In the genomic region with DNA sequence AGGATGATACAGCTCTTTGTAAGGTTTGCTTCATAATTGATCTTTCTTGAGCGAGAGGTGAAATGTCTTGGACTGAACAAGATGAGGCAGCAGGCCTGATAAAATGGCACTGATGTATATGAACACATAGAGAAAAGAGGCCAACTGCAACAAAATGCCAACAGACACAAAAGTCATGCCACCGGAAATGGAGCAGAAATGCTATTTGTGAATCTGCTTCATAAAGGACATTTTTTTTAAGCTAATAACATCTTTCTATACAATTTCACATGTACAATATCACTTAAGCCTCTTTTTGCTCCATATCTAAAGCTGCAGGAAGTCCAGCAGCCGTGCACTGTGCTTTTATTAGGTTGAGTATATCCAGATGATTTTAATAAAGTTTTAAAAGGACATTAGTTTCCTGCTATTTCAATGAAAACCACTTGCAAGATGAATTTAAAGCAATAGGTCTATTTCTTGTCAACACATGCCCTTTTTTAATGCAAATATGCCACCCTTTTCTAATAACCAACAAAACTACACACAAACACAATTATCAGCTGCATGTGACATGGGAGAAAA, we compare ENCODE assay signal across 27 cellular contexts.
"Had no signal": no experiment of that assay in that cellular context is flagged by ENCODE, and none has a peak within 500 bp of the region (broad histone marks: within the 10 kb centered on the region; RNA-seq: fewer than 3 reads in every experiment).

No MANE protein-coding gene starts in this region.

- H3K27ac ChIP-seq: left ventricle myocardium inferior, pancreas, prostate gland, skin epidermis, tibial nerve, uterus had no signal

- H3K27ac Mint-ChIP-seq: naive thymus-derived CD4-positive, alpha-beta T cell; natural killer cell treated with Interleukin-12 subunit alpha and Interleukin-12 subunit beta and Interleukin-15 and Interleukin-18, amount 100 ng/mL, for 72 hours; stimulated activated memory B cell treated with anti-CD40 and anti-IgM and Interleukin-4, amounts not matched to agents 10 μg/mL and 1 μg/mL and 100 μg/mL, for 72 hours; stimulated activated naive CD8-positive, alpha-beta T cell treated with anti-CD3 and anti-CD28 coated beads, Interleukin-15, amount 100 ng/mL, for 72 hours; type B pancreatic cell had no signal

- H3K4me1 ChIP-seq: left ventricle myocardium inferior, pancreas, prostate gland, uterus had no signal

- H3K4me1 Mint-ChIP-seq: naive thymus-derived CD4-positive, alpha-beta T cell; stimulated activated memory B cell treated with anti-CD40 and anti-IgM and Interleukin-4, amounts not matched to agents 10 μg/mL and 1 μg/mL and 100 μg/mL, for 72 hours; stimulated activated naive CD8-positive, alpha-beta T cell treated with anti-CD3 and anti-CD28 coated beads, Interleukin-15, amount 100 ng/mL, for 72 hours had no signal

- H3K36me3 ChIP-seq: left ventricle myocardium inferior, pancreas, prostate gland, tibial nerve, uterus had no signal

- H3K4me3 Mint-ChIP-seq: naive thymus-derived CD4-positive, alpha-beta T cell; natural killer cell treated with Interleukin-12 subunit alpha and Interleukin-12 subunit beta and Interleukin-15 and Interleukin-18, amount 100 ng/mL, for 72 hours; neural crest cell; stimulated activated memory B cell treated with anti-CD40 and anti-IgM and Interleukin-4, amounts not matched to agents 10 μg/mL and 1 μg/mL and 100 μg/mL, for 72 hours; stimulated activated naive CD8-positive, alpha-beta T cell treated with anti-CD3 and anti-CD28 coated beads, Interleukin-15, amount 100 ng/mL, for 72 hours; type B pancreatic cell had no signal

- H3K9me3 Mint-ChIP-seq: type B pancreatic cell had no signal

- H3K27me3 Mint-ChIP-seq: natural killer cell treated with Interleukin-12 subunit alpha and Interleukin-12 subunit beta and Interleukin-15 and Interleukin-18, amount 100 ng/mL, for 72 hours; stimulated activated memory B cell treated with anti-CD40 and anti-IgM and Interleukin-4, amounts not matched to agents 10 μg/mL and 1 μg/mL and 100 μg/mL, for 72 hours; stimulated activated naive CD8-positive, alpha-beta T cell treated with anti-CD3 and anti-CD28 coated beads, Interleukin-15, amount 100 ng/mL, for 72 hours; type B pancreatic cell had no signal

- H3K4me3 ChIP-seq: left ventricle myocardium inferior, lung, mucosa of descending colon, pancreas, prostate gland, skin epidermis, tibial nerve, uterus had no signal

- DNase-seq: islet precursor cell; left ventricle myocardium inferior; mesendoderm; midbrain; mucosa of descending colon; naive thymus-derived CD4-positive, alpha-beta T cell; nucleus accumbens; pancreas; posterior cingulate gyrus; retina; right cardiac atrium; stimulated activated CD4-positive, alpha-beta T cell treated with anti-CD3 and anti-CD28 coated beads, Interleukin-1b, Interleukin-23, amount 100 ng/mL, for 48 hours; stimulated activated CD4-positive, alpha-beta T cell treated with anti-CD3 and anti-CD28 coated beads, Interleukin-2, amount 100 ng/mL, for 48 hours; stimulated activated CD4-positive, alpha-beta T cell treated with anti-CD3 and anti-CD28 coated beads, Interleukin-4, amount 100 ng/mL, for 4 hours; stimulated activated CD8-positive, alpha-beta memory T cell treated with anti-CD3 and anti-CD28 coated beads, Interleukin-4, amount 100 ng/mL, for 48 hours; stimulated activated naive CD4-positive, alpha-beta T cell treated with Interleukin-2 at 50 U/mL for 16 hours; stimulated activated naive CD8-positive, alpha-beta T cell treated with anti-CD3 and anti-CD28 coated beads, Interleukin-15, amount 100 ng/mL, for 72 hours; substantia nigra; uterus had no signal

- H3K27me3 ChIP-seq: pancreas, tibial nerve, uterus had no signal

- H3K36me3 Mint-ChIP-seq: naive thymus-derived CD4-positive, alpha-beta T cell; stimulated activated memory B cell treated with anti-CD40 and anti-IgM and Interleukin-4, amounts not matched to agents 10 μg/mL and 1 μg/mL and 100 μg/mL, for 72 hours; type B pancreatic cell had no signal

- H3K9me3 ChIP-seq: left ventricle myocardium inferior, mucosa of descending colon, pancreas, prostate gland, tibial nerve, uterus had no signal
